8 cellular contexts compared by ENCODE assay signal in genomic region chr4:15805583-15806517, GRCh38. TPM values are rescaled to one million over a fixed set of nuclear protein-coding genes. Genes with fewer than 3 reads are reported as not detected.
DNase-seq lines count a peak whose midpoint lies in the region; ATAC-seq and TF ChIP-seq lines count a peak whose summit lies in the region.

No MANE protein-coding gene starts in this region.

- no peaks in the 10 kb centered on the region for H3K9me3 Mint-ChIP-seq in activated naive CD8-positive, alpha-beta T cell treated with anti-CD3 and anti-CD28 coated beads, Interleukin-2, amount 10 ng/mL, durations not matched to agents 7 days and 5 days

- H3K4me1 Mint-ChIP-seq in activated naive CD8-positive, alpha-beta T cell treated with anti-CD3 and anti-CD28 coated beads, Interleukin-2, amount 10 ng/mL, durations not matched to agents 7 days and 5 days: peaks cover 62% of the 10 kb centered on the region

- DNase-seq in DMS53 treated with DMSO at 0.1 percent for 48 hours (lab: John Stamatoyannopoulos, UW; ENCODE audit: unreplicated experiment) (peak; percentile 75), HL-60 (ENCODE audit: low read depth in 1 of 2, low spot score in 1 of 2) (peak; percentile 36 to 67), NOMO-1 (lab: John Stamatoyannopoulos, UW; ENCODE audit: unreplicated experiment in 2 of 2) (peak; percentile 68 to 76), left cardiac atrium (no peak), sciatic nerve (ENCODE audit: low spot score) (no peak)
- no peak for DNase-seq in activated naive CD8-positive, alpha-beta T cell treated with anti-CD3 and anti-CD28 coated beads, Interleukin-2, amount 10 ng/mL, durations not matched to agents 7 days and 5 days
- no peak for DNase-seq in activated CD8-positive, alpha-beta memory T cell treated with anti-CD3 and anti-CD28 coated beads, Interleukin-2, amount 50 U/mL, for 48 hours

- H3K4me3 Mint-ChIP-seq in activated naive CD8-positive, alpha-beta T cell treated with anti-CD3 and anti-CD28 coated beads, Interleukin-2, amount 10 ng/mL, durations not matched to agents 7 days and 5 days: no peak overlapping the region

- H3K4me3 ChIP-seq in HL-60 (replicated peaks; ENCODE audit: insufficient read depth, low read length): no peak overlapping the region

- ATAC-seq in GM19351 (IDR thresholded peaks at IDR 0.05; ENCODE audit: unreplicated experiment): peak; percentile 45
- peak; percentile 60 for ATAC-seq in activated naive CD8-positive, alpha-beta T cell treated with anti-CD3 and anti-CD28 coated beads, Interleukin-2, amount 10 ng/mL, durations not matched to agents 7 days and 5 days (ENCODE audit: low read depth)
- peak; percentile 76 to 82 for ATAC-seq in left cardiac atrium
- peak; percentile 82 for ATAC-seq in sciatic nerve

- no peaks in the 10 kb centered on the region for H3K27me3 Mint-ChIP-seq in activated naive CD8-positive, alpha-beta T cell treated with anti-CD3 and anti-CD28 coated beads, Interleukin-2, amount 10 ng/mL, durations not matched to agents 7 days and 5 days

- no peaks in the 10 kb centered on the region for H3K27me3 ChIP-seq in HL-60 (ENCODE audit: insufficient read depth, poor library complexity, severe bottlenecking)

- H3K36me3 Mint-ChIP-seq in activated naive CD8-positive, alpha-beta T cell treated with anti-CD3 and anti-CD28 coated beads, Interleukin-2, amount 10 ng/mL, durations not matched to agents 7 days and 5 days: peaks cover 41% of the 10 kb centered on the region

- intact Hi-C loops in left cardiac atrium (cut with DNase I) (loop anchor here (5.0 to 10.0 kb wide), 3 partner anchors 76 to 199 kb away; no protein-coding TSS in a partner anchor), sciatic nerve (cut with DNase I) (loop anchor here (10.0 kb wide), 1 partner anchor 149 kb away; no protein-coding TSS in a partner anchor)

- TF ChIP-seq CTCF in HL-60 (IDR thresholded peaks at IDR 0.05; ENCODE audit: insufficient read depth, low read length): peak; percentile 54

- H3K27ac Mint-ChIP-seq in activated naive CD8-positive, alpha-beta T cell treated with anti-CD3 and anti-CD28 coated beads, Interleukin-2, amount 10 ng/mL, durations not matched to agents 7 days and 5 days: peak overlapping the region; percentile 13

- H3K27ac ChIP-seq in HL-60 (replicated peaks): no peak overlapping the region

- POLR2A ChIA-PET in activated naive CD8-positive, alpha-beta T cell treated with anti-CD3 and anti-CD28 coated beads, Interleukin-2, amount 10 ng/mL, durations not matched to agents 7 days and 5 days (lab: Charles Lee): no interaction called here

RNA-seq across cellular contexts. Expression of gene CD38, which starts 27.7 kb away (rescaled TPM):
- total RNA-seq in activated naive CD8-positive, alpha-beta T cell treated with anti-CD3 and anti-CD28 coated beads, Interleukin-2, amount 10 ng/mL, durations not matched to agents 7 days and 5 days: 100 to 1,000 TPM in 1 of 2 experiments, 10 to 100 TPM in 1; 99.9 to 110 TPM
- 1 to 10 TPM; 5.7 to 6.9 TPM for total RNA-seq in left cardiac atrium
- total RNA-seq in sciatic nerve: 3.4 TPM

Comparison
In these comparisons a context has a peak if more than half of its experiments do, and no peak if none do; other contexts are left out.
1. DNase-seq: peak in DMS53 treated with DMSO at 0.1 percent for 48 hours (single experiment), HL-60 (2 of 2) and NOMO-1 (2 of 2); none in activated naive CD8-positive, alpha-beta T cell treated with anti-CD3 and anti-CD28 coated beads, Interleukin-2, amount 10 ng/mL, durations not matched to agents 7 days and 5 days (single experiment), left cardiac atrium (single experiment), sciatic nerve (single experiment) and activated CD8-positive, alpha-beta memory T cell treated with anti-CD3 and anti-CD28 coated beads, Interleukin-2, amount 50 U/mL, for 48 hours (single experiment).
2. RNA of gene CD38, which starts 27.7 kb away (total RNA-seq): 99.9 to 110 TPM in activated naive CD8-positive, alpha-beta T cell treated with anti-CD3 and anti-CD28 coated beads, Interleukin-2, amount 10 ng/mL, durations not matched to agents 7 days and 5 days; 5.7 to 6.9 TPM in left cardiac atrium and 3.4 TPM in sciatic nerve (single experiment); every median in the first group is over 10 times any median in the second.
3. Peak in every context shown above with its lines, with median percentiles within 50 percentile points of each other: ATAC-seq.